ENCODE assay signal across 8 cellular contexts in genomic region chr22:50783881-50784277, GRCh38. TPM values are rescaled to one million over a fixed set of nuclear protein-coding genes. Genes with fewer than 3 reads are reported as not detected.
A peak's percentile ranks its signal among the peaks of the same experiment; 100 is the strongest.
DNase-seq lines count a peak whose midpoint lies in the region; ATAC-seq and TF ChIP-seq lines count a peak whose summit lies in the region.
"Not testable (repeated sequence)": the region's sequence is repeated elsewhere in the genome, so short reads cannot be mapped to it uniquely, and the experiment has no call there.

No MANE protein-coding gene starts in this region.

- not testable (repeated sequence) for H3K36me3 Mint-ChIP-seq in activated naive CD4-positive, alpha-beta T cell treated with anti-CD3 and anti-CD28 coated beads, Interleukin-2, amount 50 U/mL, for 72 hours; stimulated activated memory B cell treated with anti-CD40 and anti-IgM and Interleukin-4, amounts not matched to agents 10 μg/mL and 1 μg/mL and 100 μg/mL, for 72 hours

- DNase-seq in PC-9: peak in 1 of 2 experiments; percentile 20
- DNase-seq in activated naive CD4-positive, alpha-beta T cell treated with anti-CD3 and anti-CD28 coated beads, Interleukin-2, amount 50 U/mL, for 72 hours (ENCODE audit: low spot score in 2 of 2); fibroblast of pulmonary artery (ENCODE audit: low read depth): not testable (repeated sequence)

- not testable (repeated sequence) for H3K36me3 ChIP-seq in DOHH2 (ENCODE audit: control insufficient read depth, low read length); mucosa of rectum (ENCODE audit: control insufficient read depth in 2 of 2, insufficient read depth in 2 of 2, low read length in 2 of 2)
- H3K36me3 ChIP-seq in PC-9 (ENCODE audit: low read depth): peaks cover 17% of the 10 kb centered on the region; the same call in 1 of the 2 replicates

- H2AFZ ChIP-seq in PC-9: peak overlapping the region; percentile 96

- ATAC-seq in GM21528 (IDR thresholded peaks at IDR 0.05; ENCODE audit: low FRiP score, unreplicated experiment) (peak; percentile 34), HG03135 (IDR thresholded peaks at IDR 0.05; ENCODE audit: unreplicated experiment) (peak; percentile 20)
- ATAC-seq in activated naive CD4-positive, alpha-beta T cell treated with anti-CD3 and anti-CD28 coated beads, Interleukin-2, amount 50 U/mL, for 72 hours: peak in 1 of 2 donors; percentile 38
- ATAC-seq in stimulated activated memory B cell treated with anti-CD40 and anti-IgM and Interleukin-4, amounts not matched to agents 10 μg/mL and 1 μg/mL and 100 μg/mL, for 72 hours: peak; percentile 70

- peak overlapping the region; percentile 88 for H3K4me3 Mint-ChIP-seq in stimulated activated memory B cell treated with anti-CD40 and anti-IgM and Interleukin-4, amounts not matched to agents 10 μg/mL and 1 μg/mL and 100 μg/mL, for 72 hours

- H3K9me3 ChIP-seq in DOHH2 (ENCODE audit: control insufficient read depth, insufficient read depth, low read length); PC-9 (ENCODE audit: insufficient read depth, low read depth); mucosa of rectum (ENCODE audit: control insufficient read depth in 2 of 2, low read length in 2 of 2): not testable (repeated sequence)

- not testable (repeated sequence) for H3K27ac ChIP-seq in DOHH2 (ENCODE audit: low read depth, low read length); PC-9; mucosa of rectum (ENCODE audit: low read depth in 2 of 2, low read length in 2 of 2)

- peaks cover 13% of the 10 kb centered on the region for H3K4me1 Mint-ChIP-seq in stimulated activated memory B cell treated with anti-CD40 and anti-IgM and Interleukin-4, amounts not matched to agents 10 μg/mL and 1 μg/mL and 100 μg/mL, for 72 hours

- POLR2A ChIA-PET in PC-9 (lab: Charles Lee; ENCODE audit: unreplicated experiment): not testable (repeated sequence)

- not testable (repeated sequence) for H3K27me3 ChIP-seq in DOHH2 (ENCODE audit: control insufficient read depth, low read length); PC-9 (ENCODE audit: insufficient read depth, low read depth); mucosa of rectum (ENCODE audit: control insufficient read depth in 2 of 2, insufficient read depth in 2 of 2, low read length in 2 of 2)

- not testable (repeated sequence) for H3K4me1 ChIP-seq in DOHH2 (ENCODE audit: control insufficient read depth, low read length); PC-9 (replicated peaks; ENCODE audit: insufficient read depth); mucosa of rectum (ENCODE audit: control insufficient read depth in 2 of 2, insufficient read depth in 2 of 2, low read length in 2 of 2)

- TF ChIP-seq CTCF in DOHH2 (IDR thresholded peaks at IDR 0.05; ENCODE audit: low read depth, low read length, poor library complexity, severe bottlenecking); PC-9 (conservative IDR thresholded peaks at IDR 0.05); fibroblast of pulmonary artery (IDR thresholded peaks at IDR 0.05; ENCODE audit: low read length, missing control alignments): not testable (repeated sequence)

- H4K20me1 ChIP-seq in DOHH2 (ENCODE audit: control insufficient read depth, insufficient read depth, low read depth, low read length); PC-9 (ENCODE audit: insufficient read depth): not testable (repeated sequence)

- not testable (repeated sequence) for H3K9me2 ChIP-seq in DOHH2 (replicated peaks; ENCODE audit: control insufficient read depth, low read length); PC-9 (ENCODE audit: insufficient read depth)

- H3K9ac ChIP-seq in mucosa of rectum (ENCODE audit: low read depth in 1 of 2, low read length in 2 of 2): peak overlapping the region in 1 of 2 donors; percentile 34

- BruUV-seq in PC-9 (replicated peaks; lab: Mats Ljungman, UMichigan): TSS peak; percentile 87

- CTCF ChIA-PET in PC-9 (lab: Charles Lee): not testable (repeated sequence)

- H3K27me3 Mint-ChIP-seq in stimulated activated memory B cell treated with anti-CD40 and anti-IgM and Interleukin-4, amounts not matched to agents 10 μg/mL and 1 μg/mL and 100 μg/mL, for 72 hours: not testable (repeated sequence)

- H3K9me3 Mint-ChIP-seq in activated naive CD4-positive, alpha-beta T cell treated with anti-CD3 and anti-CD28 coated beads, Interleukin-2, amount 50 U/mL, for 72 hours; stimulated activated memory B cell treated with anti-CD40 and anti-IgM and Interleukin-4, amounts not matched to agents 10 μg/mL and 1 μg/mL and 100 μg/mL, for 72 hours: not testable (repeated sequence)

- H3F3A ChIP-seq in DOHH2 (ENCODE audit: control insufficient read depth, insufficient read depth); PC-9 (ENCODE audit: insufficient read depth, low read depth): not testable (repeated sequence)

- peak overlapping the region; percentile 62 for H3K4me2 ChIP-seq in DOHH2 (ENCODE audit: low read length)
- H3K4me2 ChIP-seq in PC-9: peak overlapping the region; percentile 87

- intact Hi-C loops in PC-9 (cut with micrococcal nuclease; ENCODE audit: unreplicated experiment): not testable (repeated sequence)

- peak overlapping the region; percentile 72 for H3K4me3 ChIP-seq in DOHH2 (ENCODE audit: low read length)
- H3K4me3 ChIP-seq in PC-9: peak overlapping the region; percentile 90
- peak overlapping the region; percentile 57 for H3K4me3 ChIP-seq in fibroblast of pulmonary artery (replicated peaks; ENCODE audit: low read depth, low read length)
- peak overlapping the region; percentile 60 to 67 for H3K4me3 ChIP-seq in mucosa of rectum (ENCODE audit: low read length in 2 of 2)

- not testable (repeated sequence) for H3K79me2 ChIP-seq in DOHH2 (ENCODE audit: control insufficient read depth, low read length); PC-9 (ENCODE audit: low read depth)

- H3K27ac Mint-ChIP-seq in activated naive CD4-positive, alpha-beta T cell treated with anti-CD3 and anti-CD28 coated beads, Interleukin-2, amount 50 U/mL, for 72 hours: peak overlapping the region; percentile 72 to 86
- H3K27ac Mint-ChIP-seq in stimulated activated memory B cell treated with anti-CD40 and anti-IgM and Interleukin-4, amounts not matched to agents 10 μg/mL and 1 μg/mL and 100 μg/mL, for 72 hours: peak overlapping the region; percentile 85

RNA-seq across cellular contexts. Expression of gene RABL2B, which starts 0.4 kb away (rescaled TPM):
- 44.0 and 48.4 TPM in 2 replicates for total RNA-seq in PC-9 (2021)
- total RNA-seq in activated naive CD4-positive, alpha-beta T cell treated with anti-CD3 and anti-CD28 coated beads, Interleukin-2, amount 50 U/mL, for 72 hours: 10 to 100 TPM in 1 of 2 donors, 1 to 10 TPM in 1; 7.2 to 22.6 TPM

RNA-seq across cellular contexts. Expression of gene ACR, which starts 45.9 kb away (rescaled TPM):
- total RNA-seq in PC-9 (2021): 0.28 TPM in 1 of 2 replicates, not detected in the other
- not detected for total RNA-seq in activated naive CD4-positive, alpha-beta T cell treated with anti-CD3 and anti-CD28 coated beads, Interleukin-2, amount 50 U/mL, for 72 hours
